In genomic region chr5:148913493-148913892, GRCh38 we compare ENCODE assay signal across 1 cellular context.
TF ChIP-seq lines count a peak whose summit lies in the region.

No MANE protein-coding gene starts in this region.

TF ChIP-seq in endothelial cell of umbilical vein, 7 proteins besides CTCF, POLR2A, EP300 and RAD21:
- TF ChIP-seq GATA2 (IDR thresholded peaks at IDR 0.05; ENCODE audit: insufficient read depth, insufficient read length, low read depth, low read length), result no peak
- no peak for TF ChIP-seq EZH2 (IDR thresholded peaks at IDR 0.05; ENCODE audit: borderline replicate concordance, low read depth, low read length, severe bottlenecking)
- no peak for TF ChIP-seq FOS (IDR thresholded peaks at IDR 0.05; ENCODE audit: borderline replicate concordance, insufficient read depth, low read length)
